8 cellular contexts compared by ENCODE assay signal in genomic region chr5:98773214-98773463, GRCh38. TPM values are rescaled to one million over a fixed set of nuclear protein-coding genes. Genes with fewer than 3 reads are reported as not detected.
DNase-seq lines count a peak whose midpoint lies in the region; ATAC-seq and TF ChIP-seq lines count a peak whose summit lies in the region.

No MANE protein-coding gene starts in this region.

- H3K4me1 ChIP-seq in ascending aorta (peaks cover 0 to 16% of the 10 kb centered on the region in 2 donors), right lobe of liver (peaks cover 0 to 36% (median 4%) of the 10 kb centered on the region in 4 donors), thyroid gland (peaks cover 20 to 22% of the 10 kb centered on the region in 2 donors)

- DNase-seq in activated T-cell treated with anti-CD3 and anti-CD28 coated beads, Interleukin-2, amount 50 U/mL, for 24 hours: no peak
- no peak for DNase-seq in activated T-cell treated with anti-CD3 and anti-CD28 coated beads, Interleukin-2, amount 50 U/mL, for 1 hour
- DNase-seq in ascending aorta (ENCODE audit: low spot score in 2 of 2) (no peak), right lobe of liver (no peak), thyroid gland (no peak), pons (ENCODE audit: low spot score) (no peak), globus pallidus (ENCODE audit: low spot score) (no peak)

- intact Hi-C loops in ascending aorta (cut with DNase I): loop anchor here (1.0 to 10.0 kb wide), 6 partner anchors 24 to 1966 kb away; partner anchors contain the start of genes CHD1, ERAP1, FAM174A and LNPEP
- intact Hi-C loops in right lobe of liver (cut with DNase I): no loop called here
- intact Hi-C loops in thyroid gland (cut with DNase I): loop anchor here (5.0 kb wide), 1 partner anchor 1591 kb away; the partner anchor contains the start of gene RIOK2

- H3K4me1 Mint-ChIP-seq in activated T-cell treated with anti-CD3 and anti-CD28 coated beads, Interleukin-2, amount 50 U/mL, for 24 hours (ENCODE audit: low read depth): peaks cover 63% of the 10 kb centered on the region

- H3K27ac Mint-ChIP-seq in activated T-cell treated with anti-CD3 and anti-CD28 coated beads, Interleukin-2, amount 50 U/mL, for 24 hours: peak overlapping the region; percentile 77

- no peak for TF ChIP-seq CTCF in ascending aorta (IDR thresholded peaks at IDR 0.05)
- TF ChIP-seq CTCF in right lobe of liver (IDR thresholded peaks at IDR 0.05): no peak
- no peak for TF ChIP-seq CTCF in thyroid gland (IDR thresholded peaks at IDR 0.05)

- H3K27ac ChIP-seq in ascending aorta (peak overlapping the region; percentile 88 to 91), right lobe of liver (peak overlapping the region; percentile 59 to 94 (median 63)), thyroid gland (peak overlapping the region; percentile 45 to 95 (median 76))

- H3K9me3 ChIP-seq in ascending aorta (no peaks in the 10 kb centered on the region), right lobe of liver (no peaks in the 10 kb centered on the region), thyroid gland (no peaks in the 10 kb centered on the region)

- H3K4me3 ChIP-seq in ascending aorta (peak overlapping the region; percentile 67 to 94), right lobe of liver (peak overlapping the region; percentile 74 to 88 (median 81)), thyroid gland (replicated peaks in 1 of 3) (peak overlapping the region; percentile 59 to 90 (median 77))

- no peaks in the 10 kb centered on the region for H3K9me3 Mint-ChIP-seq in activated T-cell treated with anti-CD3 and anti-CD28 coated beads, Interleukin-2, amount 50 U/mL, for 24 hours

- WGBS in right lobe of liver (ENCODE audit: insufficient coverage, low coverage, low lambda C conversion rate, missing lambda C conversion rate): 0% methylated on average over 16 of the region's 16 CpGs
- 0% methylated on average over 16 of the region's 16 CpGs for whole genome bisulfite sequencing in thyroid gland, 2 donors

- H3K4me3 Mint-ChIP-seq in activated T-cell treated with anti-CD3 and anti-CD28 coated beads, Interleukin-2, amount 50 U/mL, for 24 hours: peak overlapping the region; percentile 82

- H3K27me3 Mint-ChIP-seq in activated T-cell treated with anti-CD3 and anti-CD28 coated beads, Interleukin-2, amount 50 U/mL, for 24 hours: peaks cover 44% of the 10 kb centered on the region

- H3K36me3 ChIP-seq in ascending aorta: no peaks in the 10 kb centered on the region
- H3K36me3 ChIP-seq in right lobe of liver: no peaks in the 10 kb centered on the region
- no peaks in the 10 kb centered on the region for H3K36me3 ChIP-seq in thyroid gland

- no peaks in the 10 kb centered on the region for H3K27me3 ChIP-seq in ascending aorta
- no peaks in the 10 kb centered on the region for H3K27me3 ChIP-seq in right lobe of liver
- H3K27me3 ChIP-seq in thyroid gland: no peaks in the 10 kb centered on the region

- ATAC-seq in right lobe of liver: no peak
- ATAC-seq in HG02884 (IDR thresholded peaks at IDR 0.05; ENCODE audit: unreplicated experiment): no peak

- H3K36me3 Mint-ChIP-seq in activated T-cell treated with anti-CD3 and anti-CD28 coated beads, Interleukin-2, amount 50 U/mL, for 24 hours (ENCODE audit: low read depth): peaks cover 7% of the 10 kb centered on the region

- TF ChIP-seq POLR2A in right lobe of liver (IDR thresholded peaks at IDR 0.05) (no peak), thyroid gland (IDR thresholded peaks at IDR 0.05) (no peak)

RNA-seq across cellular contexts. Expression of gene RGMB, which starts 0.3 kb away (rescaled TPM):
- 20.9 TPM for total RNA-seq in ascending aorta
- total RNA-seq in right lobe of liver: 10 to 100 TPM in 1 of 6 experiments, 1 to 10 TPM in 5; 4.5 to 10.5 (median 5.1) TPM
- 10 to 100 TPM; 25.3 to 29.7 (median 27.5) TPM for total RNA-seq in thyroid gland

Comparison
In these comparisons a context has a peak if more than half of its experiments do, and no peak if none do; other contexts are left out.
1. intact Hi-C loops: an anchor here in ascending aorta (1.0 to 10.0 kb wide) and thyroid gland (5.0 kb wide); none called in right lobe of liver.